In genomic region chr20:49805224-49805876, GRCh38 we compare ENCODE assay signal across 7 cellular contexts. TPM values are rescaled to one million over a fixed set of nuclear protein-coding genes. Genes with fewer than 3 reads are reported as not detected.
DNase-seq lines count a peak whose midpoint lies in the region; ATAC-seq lines count a peak whose summit lies in the region.

No MANE protein-coding gene starts in this region.

- peak; percentile 81 for DNase-seq in activated effector memory CD4-positive, alpha-beta T cell treated with anti-CD3 and anti-CD28 coated beads, Interleukin-2, amount 50 U/mL, for 16 hours
- DNase-seq in stimulated activated CD4-positive, alpha-beta T cell treated with anti-CD3 and anti-CD28 coated beads, Interleukin-15, amount 100 ng/mL, for 48 hours (ENCODE audit: low read depth in 2 of 2) = peak; percentile 64 to 71

- ATAC-seq in GM18861 (IDR thresholded peaks at IDR 0.05; ENCODE audit: unreplicated experiment) (peak; percentile 27), HG02571 (IDR thresholded peaks at IDR 0.05; ENCODE audit: unreplicated experiment) (peak; percentile 38), HG03469 (IDR thresholded peaks at IDR 0.05; ENCODE audit: unreplicated experiment) (peak; percentile 39), esophagus mucosa (peak; percentile 85)
- peak; percentile 83 to 88 for ATAC-seq in activated CD4-positive, CD25-positive, alpha-beta regulatory T cell treated with anti-CD3 and anti-CD28 coated beads, Interleukin-2, amount 50 U/mL, for 24 hours

RNA-seq across cellular contexts. Expression of gene SLC9A8, which starts 7.3 kb away (rescaled TPM):
- 12.0 TPM for total RNA-seq in esophagus mucosa

Comparison
In these comparisons a context has a peak if more than half of its experiments do, and no peak if none do; other contexts are left out.
1. Peak in every context shown above with its lines: DNase-seq and ATAC-seq.
2. ATAC-seq: peak in every context shown above with its lines; median percentile 86 in activated CD4-positive, CD25-positive, alpha-beta regulatory T cell treated with anti-CD3 and anti-CD28 coated beads, Interleukin-2, amount 50 U/mL, for 24 hours; 85 in esophagus mucosa; 39 in HG03469; 38 in HG02571; 27 in GM18861.